8 cellular contexts compared by ENCODE assay signal in the genomic region with DNA sequence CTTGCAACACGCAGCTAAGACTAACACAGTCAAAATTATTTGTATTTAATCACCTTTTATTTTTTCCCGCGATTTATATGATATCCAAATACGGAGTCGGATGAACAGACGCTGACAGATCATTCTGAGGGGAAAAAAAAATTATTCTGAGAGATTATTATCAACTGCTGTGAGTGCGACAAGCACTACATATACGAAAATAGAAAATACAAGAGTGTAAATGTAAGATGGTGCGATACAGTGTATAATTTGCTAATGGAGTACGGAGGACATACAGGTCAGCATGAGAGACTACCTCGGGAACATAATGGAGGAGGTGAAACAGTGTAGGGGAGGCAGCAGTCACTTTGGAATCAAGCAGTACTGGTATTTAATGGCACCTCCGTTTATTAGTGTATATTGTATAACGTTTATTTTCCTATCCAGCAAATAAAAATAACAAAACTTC. TPM values are rescaled to one million over a fixed set of nuclear protein-coding genes. Genes with fewer than 3 reads are reported as not detected.
A peak's percentile ranks its signal among the peaks of the same experiment; 100 is the strongest.
DNase-seq lines count a peak whose midpoint lies in the region; ATAC-seq and TF ChIP-seq lines count a peak whose summit lies in the region.

No MANE protein-coding gene starts in this region.

- no peak for ATAC-seq in HG03045 (IDR thresholded peaks at IDR 0.05; ENCODE audit: unreplicated experiment)
- no peak for ATAC-seq in HG02588 (IDR thresholded peaks at IDR 0.05; ENCODE audit: unreplicated experiment)

- H3K27me3 Mint-ChIP-seq in activated T-cell treated with anti-CD3 and anti-CD28 coated beads, Interleukin-2, amount 50 U/mL, for 24 hours = no peaks in the 10 kb centered on the region

- TF ChIP-seq CTCF in VCaP (conservative IDR thresholded peaks at IDR 0.05) (no peak), left ventricle myocardium inferior (IDR thresholded peaks at IDR 0.05; ENCODE audit: borderline replicate concordance) (no peak)

- peak overlapping the region; percentile 97 for H3K4me3 Mint-ChIP-seq in activated T-cell treated with anti-CD3 and anti-CD28 coated beads, Interleukin-2, amount 50 U/mL, for 24 hours

- peak overlapping the region; percentile 97 for H3K27ac ChIP-seq in VCaP
- H3K27ac ChIP-seq in left ventricle myocardium inferior (replicated peaks) = peak overlapping the region; percentile 87
- H3K27ac ChIP-seq in skin epidermis = peak overlapping the region in 20 of 21 experiments; percentile 24 to 85 (median 77)

- DNase-seq in activated T-cell treated with anti-CD3 and anti-CD28 coated beads, Interleukin-2, amount 50 U/mL, for 24 hours = no peak
- DNase-seq in activated T-cell treated with anti-CD3 and anti-CD28 coated beads, Interleukin-2, amount 50 U/mL, for 48 hours = no peak
- no peak for DNase-seq in left ventricle myocardium inferior
- DNase-seq in AG20443 (ENCODE audit: low spot score) = no peak

- H3K4me3 ChIP-seq in left ventricle myocardium inferior = peak overlapping the region; percentile 97
- peak overlapping the region; percentile 74 to 97 (median 88) for H3K4me3 ChIP-seq in skin epidermis

- no peaks in the 10 kb centered on the region for H3K9me3 ChIP-seq in left ventricle myocardium inferior (replicated peaks)

- H3K36me3 Mint-ChIP-seq in activated T-cell treated with anti-CD3 and anti-CD28 coated beads, Interleukin-2, amount 50 U/mL, for 24 hours (ENCODE audit: low read depth) = peaks cover 18% of the 10 kb centered on the region

- intact Hi-C loops in left ventricle myocardium inferior (cut with micrococcal nuclease) = no loop called here

- peaks cover 42% of the 10 kb centered on the region for H3K4me1 ChIP-seq in left ventricle myocardium inferior

- H3K27ac Mint-ChIP-seq in activated T-cell treated with anti-CD3 and anti-CD28 coated beads, Interleukin-2, amount 50 U/mL, for 24 hours = peak overlapping the region; percentile 95

- peaks cover 38% of the 10 kb centered on the region for H3K4me1 Mint-ChIP-seq in activated T-cell treated with anti-CD3 and anti-CD28 coated beads, Interleukin-2, amount 50 U/mL, for 24 hours (ENCODE audit: low read depth)

- no peaks in the 10 kb centered on the region for H3K27me3 ChIP-seq in left ventricle myocardium inferior (ENCODE audit: low read depth)

- no peaks in the 10 kb centered on the region for H3K36me3 ChIP-seq in left ventricle myocardium inferior

- no peaks in the 10 kb centered on the region for H3K9me3 Mint-ChIP-seq in activated T-cell treated with anti-CD3 and anti-CD28 coated beads, Interleukin-2, amount 50 U/mL, for 24 hours

RNA-seq across cellular contexts. Expression of a gene that starts 2.8 kb away (rescaled TPM):
- 6.2 TPM for total RNA-seq in left ventricle myocardium inferior

RNA-seq across cellular contexts. Expression of a gene that starts 21.5 kb away (rescaled TPM):
- 53.6 TPM for total RNA-seq in left ventricle myocardium inferior
